8 cellular contexts compared by ENCODE assay signal in the genomic region with DNA sequence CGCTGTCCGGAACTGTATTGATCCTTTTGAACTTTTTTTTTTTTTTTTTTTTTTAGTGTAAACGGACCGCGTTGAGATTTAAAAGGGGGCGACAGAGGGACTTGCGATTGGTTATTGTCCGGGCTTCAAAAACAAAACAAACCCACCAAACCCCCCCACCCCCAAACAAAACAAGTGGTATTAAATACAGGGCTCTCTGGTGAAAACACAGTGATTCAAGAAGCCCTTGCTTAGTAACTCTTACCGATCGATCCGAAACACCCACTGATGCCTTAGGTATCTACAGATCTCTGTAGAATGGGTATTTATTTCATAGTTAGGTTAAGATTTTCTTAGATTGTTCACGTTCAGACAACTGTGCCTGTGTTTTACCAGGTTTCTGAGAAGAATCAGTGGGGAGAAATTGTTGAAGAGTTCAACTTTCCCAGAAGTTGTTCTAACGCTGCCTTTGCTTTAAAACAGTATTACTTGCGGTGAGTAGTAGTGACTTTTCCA. TPM values are rescaled to one million over a fixed set of nuclear protein-coding genes. Genes with fewer than 3 reads are reported as not detected.
DNase-seq lines count a peak whose midpoint lies in the region; ATAC-seq and TF ChIP-seq lines count a peak whose summit lies in the region.

No MANE protein-coding gene starts in this region.

- no peaks in the 10 kb centered on the region for H3K27me3 ChIP-seq in heart left ventricle

- peak overlapping the region; percentile 81 for H3K4me3 Mint-ChIP-seq in MCF 10A (ENCODE audit: unreplicated experiment)

- ATAC-seq in heart left ventricle (no peak), Right ventricle myocardium superior (ENCODE audit: poor library complexity) (no peak)

- CTCF ChIA-PET in MCF 10A (lab: Yijun Ruan, JAX), result no interaction called here

- no peaks in the 10 kb centered on the region for H3K36me3 ChIP-seq in heart left ventricle

- TF ChIP-seq CTCF in heart left ventricle (IDR thresholded peaks at IDR 0.05) (no peak), MCF 10A (IDR thresholded peaks at IDR 0.05; ENCODE audit: unreplicated experiment) (no peak), lower leg skin (IDR thresholded peaks at IDR 0.05) (no peak)

- H3K27me3 Mint-ChIP-seq in MCF 10A (ENCODE audit: insufficient read depth, unreplicated experiment), result no peaks in the 10 kb centered on the region

- DNase-seq in heart left ventricle, result peak in 1 of 5 donors; percentile 20
- no peak for DNase-seq in Right ventricle myocardium superior
- DNase-seq in NOMO-1 treated with dmso at 0.1 percent for 144 hours (lab: John Stamatoyannopoulos, UW; ENCODE audit: unreplicated experiment), result peak; percentile 55
- DNase-seq in MCF 10A (ENCODE audit: unreplicated experiment), result peak; percentile 36
- DNase-seq in lower leg skin (ENCODE audit: low spot score in 2 of 2), result no peak
- peak in 3 of 49 donors; percentile 29 to 35 (median 34) for DNase-seq in substantia nigra (lab: John Stamatoyannopoulos, UW)
- no peak for DNase-seq in retina
- no peak for DNase-seq in NCI-H446 (lab: John Stamatoyannopoulos, UW)

- H3K27ac Mint-ChIP-seq in MCF 10A (ENCODE audit: low read depth, unreplicated experiment), result peak overlapping the region; percentile 99

- H3K27ac ChIP-seq in heart left ventricle (peak overlapping the region; percentile 73 to 100 (median 98)), substantia nigra (ENCODE audit: low read depth, low read length, poor library complexity, severe bottlenecking) (peak overlapping the region; percentile 89)

- intact Hi-C loops in heart left ventricle (cut with DNase I), result no loop called here
- intact Hi-C loops in Right ventricle myocardium superior (cut with DNase I), result loop anchor here (10.0 kb wide), 1 partner anchor 186 kb away; no protein-coding TSS in a partner anchor
- intact Hi-C loops in MCF 10A (cut with micrococcal nuclease), result no loop called here
- intact Hi-C loops in lower leg skin (cut with DNase I; ENCODE audit: low total_unique reads), result no loop called here

- POLR2A ChIA-PET in MCF 10A (lab: Yijun Ruan, JAX), result interaction anchor here (0.6 to 12.7 kb wide), 6 partner anchors 9 to 931 kb away, joined by 3 to 143 read pairs (median 3); a partner anchor contains a TSS

- no TSS peak for BruUV-seq in MCF 10A (replicated peaks; lab: Mats Ljungman, UMichigan)

- no peaks in the 10 kb centered on the region for H3K9me3 Mint-ChIP-seq in MCF 10A (ENCODE audit: unreplicated experiment)

- peaks cover 16% of the 10 kb centered on the region for H3K36me3 Mint-ChIP-seq in MCF 10A (ENCODE audit: insufficient read depth, unreplicated experiment)

- H3K4me3 ChIP-seq in heart left ventricle (peak overlapping the region; percentile 56 to 94 (median 83)), lower leg skin (ENCODE audit: low read depth, poor library complexity, severe bottlenecking) (peak overlapping the region; percentile 61)

- 0 to 1% (median 1%) methylated on average over 14 of the region's 14 CpGs for WGBS in heart left ventricle, 4 donors
- 1% methylated on average over 14 of the region's 14 CpGs for WGBS in lower leg skin, 2 donors

- TF ChIP-seq POLR2A in heart left ventricle (IDR thresholded peaks at IDR 0.05), result no peak
- TF ChIP-seq POLR2A in lower leg skin (IDR thresholded peaks at IDR 0.05), result no peak

- peaks cover 8 to 51% (median 36%) of the 10 kb centered on the region in 12 donors for H3K4me1 ChIP-seq in heart left ventricle

- no peaks in the 10 kb centered on the region for H3K9me3 ChIP-seq in heart left ventricle

- H3K4me1 Mint-ChIP-seq in MCF 10A (ENCODE audit: insufficient read depth, unreplicated experiment), result peaks cover 22% of the 10 kb centered on the region

RNA-seq across cellular contexts. Expression of a gene that starts 1.4 kb away (rescaled TPM):
- 10 to 100 TPM; 12.9 to 22.6 (median 19.1) TPM for total RNA-seq in heart left ventricle
- polyA plus RNA-seq in heart left ventricle, result 1 to 10 TPM; 5.6 to 5.7 TPM
- total RNA-seq in Right ventricle myocardium superior, result 14.3 TPM
- 21.9 and 29.8 TPM in 2 replicates for total RNA-seq in MCF 10A (2022)
- total RNA-seq in lower leg skin, result 10 to 100 TPM; 25.3 to 40.4 (median 30.6) TPM

Comparison
In these comparisons a context has a peak if more than half of its experiments do, and no peak if none do; other contexts are left out.
1. DNase-seq: peak in NOMO-1 treated with dmso at 0.1 percent for 144 hours (single experiment) and MCF 10A (single experiment); none in Right ventricle myocardium superior (single experiment), lower leg skin (0 of 2), retina (single experiment) and NCI-H446 (0 of 2).